In genomic region chr3:159159546-159159945, GRCh38 we compare ENCODE assay signal across 8 cellular contexts.
"Had no signal": no experiment of that assay in that cellular context is flagged by ENCODE, and none has a peak within 500 bp of the region (broad histone marks: within the 10 kb centered on the region; RNA-seq: fewer than 3 reads in every experiment).

No MANE protein-coding gene starts in this region.

- H2AFZ ChIP-seq: GM23248 had no signal

- ATAC-seq: K562 had no signal

- H3K9me3 Mint-ChIP-seq: HFFc6 had no signal

- H3K27ac ChIP-seq: GM23248, HL-60 had no signal

- H3K4me3 ChIP-seq: GM23248, HAP-1, K562 had no signal

- H3K9ac ChIP-seq: GM23248 had no signal

- H3K4me1 ChIP-seq: HAP-1 had no signal

- DNase-seq: GM23248, GOT3, H7, HFFc6, IMR-90 had no signal

- H3K4me3 Mint-ChIP-seq: HFFc6 had no signal

- H3K36me3 ChIP-seq: HAP-1 had no signal

- H3K9me3 ChIP-seq: HAP-1 had no signal

- H3K27ac Mint-ChIP-seq: HFFc6 had no signal
